Comparison of ENCODE assay signal across 20 cellular contexts in genomic region chr15:95742836-95743235, GRCh38.
DNase-seq lines count a peak whose midpoint lies in the region; ATAC-seq and TF ChIP-seq lines count a peak whose summit lies in the region.
"Had no signal": no experiment of that assay in that cellular context is flagged by ENCODE, and none has a peak within 500 bp of the region (broad histone marks: within the 10 kb centered on the region; RNA-seq: fewer than 3 reads in every experiment).

No MANE protein-coding gene starts in this region.

- no peak overlapping the region for H3K27ac ChIP-seq in CD8-positive, alpha-beta T cell (ENCODE audit: low read depth, low read length)
- no peak overlapping the region for H3K27ac ChIP-seq in SJCRH30
- H3K27ac ChIP-seq: coronary artery, sigmoid colon, thyroid gland had no signal

- H3K9me3 Mint-ChIP-seq in CD8-positive, alpha-beta T cell = peaks cover 3% of the 10 kb centered on the region
- H3K9me3 Mint-ChIP-seq in CD14-positive monocyte = peaks cover 0 to 9% (median 3%) of the 10 kb centered on the region in 7 donors

- H3K9me3 ChIP-seq in CD8-positive, alpha-beta T cell (ENCODE audit: low read length) = no peaks in the 10 kb centered on the region
- no peaks in the 10 kb centered on the region; the same call in 1 of the 2 replicates for H3K9me3 ChIP-seq in SJCRH30 (replicated peaks)
- H3K9me3 ChIP-seq: sigmoid colon, thyroid gland had no signal

- peaks cover 11% of the 10 kb centered on the region for H3K4me1 ChIP-seq in CD8-positive, alpha-beta T cell (ENCODE audit: insufficient read depth, low read length)
- no peaks in the 10 kb centered on the region for H3K4me1 ChIP-seq in SJCRH30
- H3K4me1 ChIP-seq: thyroid gland had no signal

- H3K27ac Mint-ChIP-seq in CD8-positive, alpha-beta T cell = peak overlapping the region; percentile 0
- H3K27ac Mint-ChIP-seq in CD14-positive monocyte = no peak overlapping the region
- H3K27ac Mint-ChIP-seq: activated T-cell treated with anti-CD3 and anti-CD28 coated beads, Interleukin-2, amount 50 U/mL, for 24 hours; progenitor cell of endocrine pancreas had no signal

- no peak for ATAC-seq in CD8-positive, alpha-beta T cell
- ATAC-seq in HG03045 (IDR thresholded peaks at IDR 0.05; ENCODE audit: unreplicated experiment) = no peak
- ATAC-seq: stimulated activated naive CD8-positive, alpha-beta T cell treated with anti-CD3 and anti-CD28 coated beads, Interleukin-15, Interleukin-2, amounts not matched to agents 100 U/mL and 50 U/mL, for 24 hours had no signal

- no peaks in the 10 kb centered on the region for H3K36me3 Mint-ChIP-seq in CD8-positive, alpha-beta T cell
- no peaks in the 10 kb centered on the region for H3K36me3 Mint-ChIP-seq in CD14-positive monocyte

- POLR2A ChIA-PET in CD8-positive, alpha-beta T cell (lab: Charles Lee) = no interaction called here

- H3K36me3 ChIP-seq in CD8-positive, alpha-beta T cell (ENCODE audit: insufficient read depth, low read length) = no peaks in the 10 kb centered on the region
- H3K36me3 ChIP-seq in SJCRH30 = no peaks in the 10 kb centered on the region
- H3K36me3 ChIP-seq: sigmoid colon, thyroid gland had no signal

- H3K4me1 Mint-ChIP-seq in CD8-positive, alpha-beta T cell (ENCODE audit: low read depth) = peaks cover 16% of the 10 kb centered on the region
- H3K4me1 Mint-ChIP-seq in CD14-positive monocyte = no peaks in the 10 kb centered on the region

- H3K27me3 ChIP-seq in CD8-positive, alpha-beta T cell (ENCODE audit: insufficient read depth, low read length) = no peaks in the 10 kb centered on the region
- H3K27me3 ChIP-seq in SJCRH30 = no peaks in the 10 kb centered on the region
- H3K27me3 ChIP-seq: sigmoid colon, thyroid gland had no signal

- peaks cover 5% of the 10 kb centered on the region for H3K27me3 Mint-ChIP-seq in CD8-positive, alpha-beta T cell (ENCODE audit: low read depth)
- H3K27me3 Mint-ChIP-seq in CD14-positive monocyte (ENCODE audit: low read depth in 3 of 3) = peaks cover 0 to 1% (median 0%) of the 10 kb centered on the region in 3 donors
- H3K27me3 Mint-ChIP-seq: activated T-cell treated with anti-CD3 and anti-CD28 coated beads, Interleukin-2, amount 50 U/mL, for 24 hours; progenitor cell of endocrine pancreas had no signal

- CTCF ChIA-PET in CD8-positive, alpha-beta T cell (lab: Charles Lee) = no interaction called here

- no peak for DNase-seq in CD8-positive, alpha-beta T cell
- DNase-seq in EH (ENCODE audit: low read depth) (peak; percentile 24), SJCRH30 (peak; percentile 32 to 56), fibroblast of pulmonary artery (ENCODE audit: low read depth) (peak; percentile 38), GOT3 (lab: John Stamatoyannopoulos, UW) (no peak), CD14-positive monocyte (ENCODE audit: low spot score) (no peak)
- DNase-seq: activated CD4-positive, alpha-beta T cell treated with anti-CD3 and anti-CD28 coated beads for 4 hours; activated naive CD4-positive, alpha-beta T cell; activated T-cell treated with anti-CD3 and anti-CD28 coated beads, Interleukin-2, amount 50 U/mL, for 24 hours; GDM1; glutamatergic neuron; NCI-H2107; NCI-H526; sigmoid colon; stimulated activated naive CD8-positive, alpha-beta T cell treated with anti-CD3 and anti-CD28 coated beads, Interleukin-15, Interleukin-2, amounts not matched to agents 100 U/mL and 50 U/mL, for 24 hours had no signal

- H3K4me3 ChIP-seq in CD8-positive, alpha-beta T cell (ENCODE audit: low read depth, low read length) = no peak overlapping the region
- H3K4me3 ChIP-seq in SJCRH30 = no peak overlapping the region
- H3K4me3 ChIP-seq in fibroblast of pulmonary artery (replicated peaks; ENCODE audit: low read depth, low read length) = no peak overlapping the region
- H3K4me3 ChIP-seq: coronary artery, lung, sigmoid colon, thyroid gland had no signal

- intact Hi-C loops in CD8-positive, alpha-beta T cell (cut with DNase I, micrococcal nuclease) = no loop called here
- intact Hi-C loops in CD14-positive monocyte (cut with micrococcal nuclease) = no loop called here

- H3K4me3 Mint-ChIP-seq in CD8-positive, alpha-beta T cell = no peak overlapping the region
- H3K4me3 Mint-ChIP-seq in CD14-positive monocyte = no peak overlapping the region
- H3K4me3 Mint-ChIP-seq: activated T-cell treated with anti-CD3 and anti-CD28 coated beads, Interleukin-2, amount 50 U/mL, for 24 hours had no signal

- no peak for TF ChIP-seq CTCF in CD8-positive, alpha-beta T cell (IDR thresholded peaks at IDR 0.05)
- no peak for TF ChIP-seq CTCF in fibroblast of pulmonary artery (IDR thresholded peaks at IDR 0.05; ENCODE audit: low read length, missing control alignments)
- TF ChIP-seq CTCF in CD14-positive monocyte (IDR thresholded peaks at IDR 0.05) = no peak

Comparison
In these comparisons a context has a peak if more than half of its experiments do, and no peak if none do; other contexts are left out.
1. DNase-seq: peak in EH (single experiment), SJCRH30 (2 of 2) and fibroblast of pulmonary artery (single experiment); none in CD8-positive, alpha-beta T cell (0 of 7), GOT3 (single experiment) and CD14-positive monocyte (single experiment).